In the genomic region with DNA sequence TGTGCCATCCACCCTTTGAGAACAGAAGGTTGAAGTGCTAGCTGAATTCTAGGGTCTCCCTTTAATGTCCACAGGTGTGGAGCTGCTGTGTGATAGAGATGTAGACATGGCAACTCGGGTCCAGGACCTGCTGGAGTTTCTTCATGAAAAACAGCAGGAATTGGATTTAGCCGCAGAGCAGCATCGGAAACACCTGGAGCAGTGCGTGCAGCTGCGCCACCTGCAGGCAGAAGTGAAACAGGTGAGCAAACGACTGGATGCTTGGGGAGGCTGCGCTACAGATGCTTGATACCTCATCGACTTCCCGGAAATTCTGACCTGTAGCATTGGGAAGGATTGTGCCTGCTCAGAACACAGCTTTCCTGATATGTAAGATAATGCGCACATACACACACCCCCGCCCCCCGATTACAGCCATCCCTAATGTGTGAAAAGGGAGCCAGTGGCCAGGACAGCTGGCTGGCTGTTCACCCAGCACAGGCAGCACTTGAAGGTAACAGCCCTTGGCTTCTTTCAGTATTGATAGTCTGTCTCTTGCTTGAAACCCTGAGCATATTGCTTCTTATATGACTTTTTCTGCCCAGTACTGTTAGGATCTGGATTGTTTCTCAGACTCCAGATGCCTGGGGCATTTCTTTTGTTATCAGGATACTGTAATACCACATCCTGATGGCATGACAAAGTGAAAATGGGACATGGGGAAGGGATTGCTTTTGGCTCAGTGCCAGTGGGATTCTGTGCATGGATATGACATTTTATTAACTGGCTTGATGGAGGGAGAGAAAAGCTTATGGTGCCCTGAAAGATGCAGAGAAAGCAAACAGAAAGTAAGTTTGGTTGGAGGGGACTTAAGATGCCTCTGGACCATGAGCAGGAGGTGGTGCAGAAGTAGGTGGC, we compare ENCODE assay signal across 8 cellular contexts.
DNase-seq lines count a peak whose midpoint lies in the region; ATAC-seq and TF ChIP-seq lines count a peak whose summit lies in the region.

No MANE protein-coding gene starts in this region.

- H3K27me3 ChIP-seq in A673 (replicated peaks; ENCODE audit: insufficient read depth, low read depth, low read length, poor library complexity): no peaks in the 10 kb centered on the region
- no peaks in the 10 kb centered on the region for H3K27me3 ChIP-seq in SJSA1 (replicated peaks)
- no peaks in the 10 kb centered on the region for H3K27me3 ChIP-seq in aorta (ENCODE audit: control insufficient read depth in 1 of 2, insufficient read depth in 2 of 2, low read length in 1 of 2)

- H3K4me3 ChIP-seq in A673 (ENCODE audit: low read depth, low read length, poor library complexity, severe bottlenecking) (no peak overlapping the region), SJSA1 (no peak overlapping the region), fibroblast of villous mesenchyme (ENCODE audit: low read depth, low read length) (no peak overlapping the region), aorta (ENCODE audit: low read length in 2 of 2) (no peak overlapping the region)

- H3K36me3 ChIP-seq in A673 (ENCODE audit: insufficient read depth, low read length, poor library complexity, severe bottlenecking) (peaks cover 51% of the 10 kb centered on the region), SJSA1 (peaks cover 93% of the 10 kb centered on the region), aorta (ENCODE audit: control insufficient read depth in 1 of 2, insufficient read depth in 2 of 2, low read length in 1 of 2) (peaks cover 13 to 23% of the 10 kb centered on the region in 2 donors)

- no peak overlapping the region for H3K27ac ChIP-seq in A673 (ENCODE audit: low read depth, low read length, poor library complexity, severe bottlenecking)
- H3K27ac ChIP-seq in SJSA1: peak overlapping the region; percentile 35; the same call in 1 of the 2 replicates
- H3K27ac ChIP-seq in aorta (ENCODE audit: low read depth in 1 of 2, low read length in 2 of 2): no peak overlapping the region

- no peaks in the 10 kb centered on the region for H3K9me3 Mint-ChIP-seq in type B pancreatic cell

- peaks cover 31% of the 10 kb centered on the region for H3K36me3 Mint-ChIP-seq in type B pancreatic cell

- no peaks in the 10 kb centered on the region for H3K4me1 Mint-ChIP-seq in type B pancreatic cell (ENCODE audit: unreplicated experiment)

- H3K9me3 ChIP-seq in A673 (ENCODE audit: low read depth, low read length, poor library complexity, severe bottlenecking) (no peaks in the 10 kb centered on the region), SJSA1 (replicated peaks) (no peaks in the 10 kb centered on the region), aorta (ENCODE audit: control insufficient read depth, low read length) (no peaks in the 10 kb centered on the region)

- peak; percentile 53 for TF ChIP-seq CTCF in A673 (conservative IDR thresholded peaks at IDR 0.05; ENCODE audit: low read depth, low read length)
- peak; percentile 63 for TF ChIP-seq CTCF in GM13977 (IDR thresholded peaks at IDR 0.05; ENCODE audit: extremely low read depth, insufficient read depth, missing control alignments)
- peak; percentile 53 for TF ChIP-seq CTCF in fibroblast of villous mesenchyme (IDR thresholded peaks at IDR 0.05; ENCODE audit: insufficient read depth, low read depth, low read length)
- TF ChIP-seq CTCF in type B pancreatic cell (conservative IDR thresholded peaks at IDR 0.05): peak; percentile 60

- 85 to 91% methylated on average over 12 of the region's 12 CpGs for WGBS in aorta, 2 donors

- in situ Hi-C loops in GM13977 (cut with MboI; ENCODE audit: low pct_unique_long_range_greater_than_20kb, low sequenced_read_pairs, unreplicated experiment): loop anchor here (25.0 kb wide), 2 partner anchors 272 to 647 kb away; no protein-coding TSS in a partner anchor

- BruUV-seq in A673 (replicated peaks; lab: Mats Ljungman, UMichigan): no TSS peak

- no peak for ATAC-seq in GM21723 (IDR thresholded peaks at IDR 0.05; ENCODE audit: unreplicated experiment)
- ATAC-seq in aorta (ENCODE audit: low FRiP score): no peak
- no peak for ATAC-seq in HG03354 (IDR thresholded peaks at IDR 0.05; ENCODE audit: poor library complexity, severe bottlenecking, unreplicated experiment)

- DNase-seq in A673 (ENCODE audit: low spot score) (no peak), GM13977 (ENCODE audit: low spot score) (no peak), SJSA1 (ENCODE audit: low read depth in 1 of 2, low spot score in 2 of 2) (no peak), fibroblast of villous mesenchyme (ENCODE audit: low read depth) (no peak), type B pancreatic cell (ENCODE audit: extremely low spot score, unreplicated experiment) (no peak), aorta (no peak)

- CTCF ChIA-PET in A673 (lab: Charles Lee): interaction anchor here (0.5 to 2.6 kb wide), 3 partner anchors 9 to 284 kb away, joined by 3 to 13 read pairs (median 4); no protein-coding TSS in a partner anchor

- H3K27me3 Mint-ChIP-seq in type B pancreatic cell: no peaks in the 10 kb centered on the region

- no peak overlapping the region for H3K27ac Mint-ChIP-seq in type B pancreatic cell

- intact Hi-C loops in A673 (cut with micrococcal nuclease; ENCODE audit: unreplicated experiment) (loop anchor here (1.0 kb wide), 1 partner anchor 283 kb away; no protein-coding TSS in a partner anchor), aorta (cut with DNase I) (no loop called here)

- POLR2A ChIA-PET in A673 (lab: Charles Lee; ENCODE audit: low non-redundant PET): no interaction called here

- no peak overlapping the region for H3K4me3 Mint-ChIP-seq in type B pancreatic cell

- H3K4me1 ChIP-seq in A673 (ENCODE audit: insufficient read depth, low read length, poor library complexity, severe bottlenecking) (peaks cover 4% of the 10 kb centered on the region), SJSA1 (replicated peaks) (peaks cover 28% of the 10 kb centered on the region), aorta (ENCODE audit: control insufficient read depth in 1 of 2, insufficient read depth in 2 of 2, low read length in 2 of 2) (no peaks in the 10 kb centered on the region)
